Comparison of ENCODE assay signal across 8 cellular contexts in genomic region chr2:203484266-203485112, GRCh38. TPM values are rescaled to one million over a fixed set of nuclear protein-coding genes. Genes with fewer than 3 reads are reported as not detected.
DNase-seq lines count a peak whose midpoint lies in the region; ATAC-seq and TF ChIP-seq lines count a peak whose summit lies in the region.

No MANE protein-coding gene starts in this region.

- peak; percentile 66 to 79 for TF ChIP-seq CTCF in GM23338 (conservative IDR thresholded peaks at IDR 0.05; ENCODE audit: low read depth in 2 of 2)
- TF ChIP-seq CTCF in foreskin keratinocyte (conservative IDR thresholded peaks at IDR 0.05), result peak; percentile 65

- H3K4me3 Mint-ChIP-seq in GM23338, result no peak overlapping the region
- H3K4me3 Mint-ChIP-seq in activated T-cell treated with anti-CD3 and anti-CD28 coated beads, Interleukin-2, amount 50 U/mL, for 4 hours, result no peak overlapping the region

- in situ Hi-C loops in G401 (cut with HindIII; ENCODE audit: low sequenced_read_pairs), result no loop called here

- H3K4me1 ChIP-seq in GM23338 (ENCODE audit: insufficient read depth), result peaks cover 7% of the 10 kb centered on the region; the same call in 1 of the 2 replicates
- H3K4me1 ChIP-seq in foreskin keratinocyte, result no peaks in the 10 kb centered on the region

- peaks cover 3% of the 10 kb centered on the region for H3K27me3 Mint-ChIP-seq in GM23338 (ENCODE audit: insufficient read depth, low read depth, poor library complexity)
- H3K27me3 Mint-ChIP-seq in activated T-cell treated with anti-CD3 and anti-CD28 coated beads, Interleukin-2, amount 50 U/mL, for 4 hours (ENCODE audit: low read depth), result no peaks in the 10 kb centered on the region

- no peaks in the 10 kb centered on the region for H3K27me3 ChIP-seq in GM23338 (ENCODE audit: insufficient read depth)
- no peaks in the 10 kb centered on the region for H3K27me3 ChIP-seq in foreskin keratinocyte

- no peak overlapping the region for H3K4me3 ChIP-seq in GM23338

- H3K36me3 ChIP-seq in GM23338 (ENCODE audit: insufficient read depth), result 0 out of 2 replicates have a peak, but pooled peaks cover under 1% of the 10 kb centered on the region

- H3K4me2 ChIP-seq in GM23338, result no peak overlapping the region

- 0 out of 2 replicates have a peak, but pooled peaks cover 4% of the 10 kb centered on the region for H3F3A ChIP-seq in GM23338 (replicated peaks; ENCODE audit: low read depth)

- no peaks in the 10 kb centered on the region for H3K9me2 ChIP-seq in GM23338 (ENCODE audit: insufficient read depth)

- peak; percentile 91 for ATAC-seq in GM23338
- ATAC-seq in activated T-cell treated with anti-CD3 and anti-CD28 coated beads, Interleukin-2, amount 50 U/mL, for 4 hours, result peak; percentile 90 to 93
- ATAC-seq in foreskin keratinocyte, result peak; percentile 50

- peaks cover 3% of the 10 kb centered on the region; the same call in 1 of the 2 replicates for H4K20me1 ChIP-seq in GM23338 (replicated peaks; ENCODE audit: insufficient read depth)

- H3K27ac Mint-ChIP-seq in GM23338, result peak overlapping the region; percentile 22

- H3K27ac ChIP-seq in GM23338 (ENCODE audit: low read depth), result no peak overlapping the region
- H3K27ac ChIP-seq in foreskin keratinocyte, result no peak overlapping the region

- H2AFZ ChIP-seq in GM23338, result no peak overlapping the region

- peaks cover 5% of the 10 kb centered on the region; the same call in 1 of the 2 replicates for H3K79me2 ChIP-seq in GM23338 (replicated peaks; ENCODE audit: insufficient read depth)

- H3K4me1 Mint-ChIP-seq in GM23338, result peaks cover 7% of the 10 kb centered on the region
- H3K4me1 Mint-ChIP-seq in activated T-cell treated with anti-CD3 and anti-CD28 coated beads, Interleukin-2, amount 50 U/mL, for 4 hours (ENCODE audit: low read depth), result peaks cover 7% of the 10 kb centered on the region

- peaks cover 4% of the 10 kb centered on the region; the same call in 1 of the 3 replicates for H3K36me3 Mint-ChIP-seq in GM23338 (ENCODE audit: low read depth)
- peaks cover 1% of the 10 kb centered on the region for H3K36me3 Mint-ChIP-seq in activated T-cell treated with anti-CD3 and anti-CD28 coated beads, Interleukin-2, amount 50 U/mL, for 4 hours (ENCODE audit: insufficient read depth)

- H3K9me3 Mint-ChIP-seq in GM23338, result no peaks in the 10 kb centered on the region
- H3K9me3 Mint-ChIP-seq in activated T-cell treated with anti-CD3 and anti-CD28 coated beads, Interleukin-2, amount 50 U/mL, for 4 hours, result no peaks in the 10 kb centered on the region

- peak; percentile 36 for DNase-seq in G401 (ENCODE audit: low spot score)
- peak; percentile 57 for DNase-seq in GM23338 (ENCODE audit: low spot score)
- DNase-seq in NOMO-1 treated with DMSO at 0.1 percent for 48 hours (lab: John Stamatoyannopoulos, UW; ENCODE audit: unreplicated experiment), result peak; percentile 56
- peak; percentile 42 for DNase-seq in activated T-cell treated with anti-CD3 and anti-CD28 coated beads, Interleukin-2, amount 50 U/mL, for 4 hours
- DNase-seq in foreskin keratinocyte, result peak in 1 of 2 donors; percentile 8
- DNase-seq in retina, result peak; percentile 17
- no peak for DNase-seq in middle frontal gyrus (ENCODE audit: extremely low spot score, low spot score)
- DNase-seq in DMS153 treated with DMSO at 0.1 percent for 48 hours (lab: John Stamatoyannopoulos, UW; ENCODE audit: unreplicated experiment), result no peak

TF ChIP-seq in GM23338, 12 proteins besides CTCF, POLR2A, EP300 and RAD21:
- TF ChIP-seq STAT1 (IDR thresholded peaks at IDR 0.05; ENCODE audit: unreplicated experiment) (no peak), REST (IDR thresholded peaks at IDR 0.05; ENCODE audit: unreplicated experiment) (no peak), JUNB (IDR thresholded peaks at IDR 0.05; ENCODE audit: unreplicated experiment) (no peak), CREB1 (CRISPR knock-in tag; IDR thresholded peaks at IDR 0.05; ENCODE audit: low read depth) (no peak), ZNF331 (CRISPR knock-in tag; IDR thresholded peaks at IDR 0.05; ENCODE audit: low read depth) (no peak), EZH2 (IDR thresholded peaks at IDR 0.05; ENCODE audit: low read depth, unreplicated experiment) (no peak), NANOG (IDR thresholded peaks at IDR 0.05; ENCODE audit: borderline replicate concordance) (no peak), POLR2AphosphoS5 (IDR thresholded peaks at IDR 0.05; ENCODE audit: low read depth) (no peak), ETS1 (IDR thresholded peaks at IDR 0.05) (no peak), ZNF114 (CRISPR knock-in tag; IDR thresholded peaks at IDR 0.05) (no peak)

RNA-seq across cellular contexts. Expression of gene RAPH1, which starts 50.6 kb away (rescaled TPM):
- total RNA-seq in G401 (2014; rRNA removed; shearing (Covaris generic)), result 2.8 and 4.4 TPM in 2 replicates
- total RNA-seq in GM23338 (2014; rRNA removed; shearing (Covaris generic)), result 36.2 and 39.1 TPM in 2 replicates
- 5.0 and 6.6 TPM in 2 replicates for polyA plus RNA-seq in GM23338 (2016; fragmentation: Nextera tagmentation; extraction: Ambion mirVana)
- total RNA-seq in activated T-cell treated with anti-CD3 and anti-CD28 coated beads, Interleukin-2, amount 50 U/mL, for 4 hours, result 10 to 100 TPM; 12.0 to 12.9 (median 12.8) TPM
- 9.9 and 12.3 TPM in 2 replicates for total RNA-seq in foreskin keratinocyte
- 1.5 and 1.9 TPM in 2 replicates for polyA plus RNA-seq in foreskin keratinocyte

Comparison
In these comparisons a context has a peak if more than half of its experiments do, and no peak if none do; other contexts are left out.
1. DNase-seq: peak in G401 (single experiment), GM23338 (single experiment), NOMO-1 treated with DMSO at 0.1 percent for 48 hours (single experiment), activated T-cell treated with anti-CD3 and anti-CD28 coated beads, Interleukin-2, amount 50 U/mL, for 4 hours (single experiment) and retina (single experiment); none in middle frontal gyrus (single experiment) and DMS153 treated with DMSO at 0.1 percent for 48 hours (single experiment).
2. Peak in every context shown above with its lines, with median percentiles within 50 percentile points of each other: ATAC-seq.